ENCODE assay signal across 8 cellular contexts in genomic region chr12:57240069-57240921, GRCh38. TPM values are rescaled to one million over a fixed set of nuclear protein-coding genes. Genes with fewer than 3 reads are reported as not detected.
DNase-seq lines count a peak whose midpoint lies in the region; ATAC-seq and TF ChIP-seq lines count a peak whose summit lies in the region.

No MANE protein-coding gene starts in this region.

- no peak for ATAC-seq in GM21529 (IDR thresholded peaks at IDR 0.05; ENCODE audit: unreplicated experiment)

- peak overlapping the region; percentile 68 for H3K4me3 ChIP-seq in coronary artery

- no peak for TF ChIP-seq CTCF in coronary artery (IDR thresholded peaks at IDR 0.05)

- DNase-seq in NOMO-1 treated with DMSO at 0.1 percent for 48 hours (lab: John Stamatoyannopoulos, UW; ENCODE audit: unreplicated experiment): peak; percentile 15
- DNase-seq in NOMO-1 treated with dmso at 0.1 percent for 144 hours (lab: John Stamatoyannopoulos, UW; ENCODE audit: unreplicated experiment): no peak
- peak; percentile 73 for DNase-seq in NCI-H2107 (lab: John Stamatoyannopoulos, UW)
- DNase-seq in activated CD4-positive, CD25-positive, alpha-beta regulatory T cell treated with anti-CD3 and anti-CD28 coated beads, Interleukin-2, amount 50 U/mL, for 72 hours: peak; percentile 70
- DNase-seq in coronary artery (ENCODE audit: low spot score): peak; percentile 74
- DNase-seq in lung microvascular endothelial cell (ENCODE audit: low read depth in 2 of 2): peak; percentile 32
- peak; percentile 62 to 73 for DNase-seq in stimulated activated CD8-positive, alpha-beta memory T cell treated with anti-CD3 and anti-CD28 coated beads, Interleukin-15, amount 100 ng/mL, for 4 hours (ENCODE audit: low read depth in 2 of 2)

- H3K27ac ChIP-seq in coronary artery: no peak overlapping the region

RNA-seq across cellular contexts. Expression of gene STAC3, which starts 10.7 kb away (rescaled TPM):
- total RNA-seq in lung microvascular endothelial cell: 0.22 and 0.40 TPM in 2 replicates

RNA-seq across cellular contexts. Expression of gene SHMT2, which starts 10.8 kb away (rescaled TPM):
- total RNA-seq in lung microvascular endothelial cell: 120 and 142 TPM in 2 replicates

RNA-seq across cellular contexts. Expression of gene NXPH4, which starts 23.7 kb away (rescaled TPM):
- under 0.01 TPM in 1 of 2 replicates, not detected in the other for total RNA-seq in lung microvascular endothelial cell
